In genomic region chr17:48228720-48229119, GRCh38 we compare ENCODE assay signal across 16 cellular contexts.
DNase-seq lines count a peak whose midpoint lies in the region; ATAC-seq, FAIRE-seq and TF ChIP-seq lines count a peak whose summit lies in the region.
"Had no signal": no experiment of that assay in that cellular context is flagged by ENCODE, and none has a peak within 500 bp of the region (broad histone marks: within the 10 kb centered on the region; RNA-seq: fewer than 3 reads in every experiment).

No MANE protein-coding gene starts in this region.

- H3K56ac ChIP-seq in H1 (replicated peaks; ENCODE audit: insufficient read length, low read depth, low read length) = no peak overlapping the region

- POLR2A ChIA-PET in H1 (lab: Charles Lee; ENCODE audit: partially characterized antibody) = interaction anchor here (1.1 kb wide), 1 partner anchor 12 kb away, joined by 3 read pairs; no protein-coding TSS in a partner anchor

- H2AK5ac ChIP-seq in H1 (ENCODE audit: low read depth, low read length) = no peak overlapping the region

- intact Hi-C loops in left colon (cut with DNase I, micrococcal nuclease) = no loop called here

- no peak overlapping the region for H4K5ac ChIP-seq in H1 (ENCODE audit: insufficient read length, low read depth, low read length)

- H2AFZ ChIP-seq in H1 (ENCODE audit: low read length) = no peak overlapping the region

- no peaks in the 10 kb centered on the region for H3K79me1 ChIP-seq in H1 (ENCODE audit: low read depth, low read length)

- H3K23ac ChIP-seq in H1 (ENCODE audit: insufficient read length) = no peak overlapping the region

- no peak overlapping the region for H2BK20ac ChIP-seq in H1 (ENCODE audit: low read length)

- no peak overlapping the region for H3K27ac ChIP-seq in H1 (ENCODE audit: low read depth, low read length)
- H3K27ac ChIP-seq: left lung, thoracic aorta had no signal

- no peak overlapping the region for H3K4me2 ChIP-seq in H1 (ENCODE audit: insufficient read depth in 1 of 2, low read depth in 2 of 2, low read length in 2 of 2)

- no peaks in the 10 kb centered on the region for H3K23me2 ChIP-seq in H1 (ENCODE audit: low read depth, low read length)

- DNase-seq in BE2C (peak; percentile 12), GM12864 (ENCODE audit: low read depth) (no peak), NCI-H69 (lab: John Stamatoyannopoulos, UW) (peak; percentile 51), H1 (ENCODE audit: low read depth in 1 of 2, low spot score in 2 of 2) (peak; percentile 9 to 60), left colon (no peak), NCI-H1930 (lab: John Stamatoyannopoulos, UW) (no peak)
- no peak for DNase-seq in activated effector memory CD4-positive, alpha-beta T cell treated with anti-CD3 and anti-CD28 coated beads, Interleukin-2, amount 50 U/mL, for 16 hours
- DNase-seq: activated CD8-positive, alpha-beta memory T cell treated with anti-CD3 and anti-CD28 coated beads for 24 hours; KBM-7; left lung; NCI-H1436; NCI-H446 treated with DMSO at 0.1 percent for 48 hours; stimulated activated CD4-positive, alpha-beta T cell treated with anti-CD3 and anti-CD28 coated beads, Interleukin-4, amount 100 ng/mL, for 4 hours; SW 1271 had no signal

- H3K27me3 ChIP-seq in BE2C = peaks cover 81% of the 10 kb centered on the region
- H3K27me3 ChIP-seq in H1 (replicated peaks in 1 of 4; ENCODE audit: control insufficient read depth in 3 of 4, extremely low read depth in 1 of 4, insufficient read depth in 3 of 4, low read length in 3 of 4) = peaks cover 0 to 2% (median 0%) of the 10 kb centered on the region in 4 experiments; a peak in 1 of 7 replicates

- ATAC-seq in GM21526 (IDR thresholded peaks at IDR 0.05; ENCODE audit: low FRiP score, unreplicated experiment) (no peak), left colon (no peak)
- ATAC-seq: left lung had no signal

- no peak overlapping the region for H3K18ac ChIP-seq in H1 (ENCODE audit: extremely low read depth, low read length)

- WGBS in H1 (ENCODE audit: extremely low coverage in 1 of 2, insufficient coverage in 1 of 2, insufficient read length in 1 of 2, insufficient replicate concordance in 2 of 2, low coverage in 1 of 2, low lambda C conversion rate in 2 of 2, missing lambda C conversion rate in 1 of 2), 2 experiments = 56% methylated on average over 1 of the region's 1 CpG; no CpG with 5 or more reads in 1 of the 2 experiments

- peak; percentile 68 for FAIRE-seq in H1 (lab: Jason Lieb, UNC)

- H3K4ac ChIP-seq in H1 (replicated peaks; ENCODE audit: insufficient read length, low read depth, low read length) = no peak overlapping the region

- no peak for TF ChIP-seq EP300 in H1 (IDR thresholded peaks at IDR 0.05; ENCODE audit: borderline replicate concordance in 1 of 2, low read depth in 2 of 2, low read length in 2 of 2)

- H3K4me1 ChIP-seq in BE2C (no peaks in the 10 kb centered on the region), H1 (replicated peaks in 1 of 4; ENCODE audit: control insufficient read depth in 3 of 4, insufficient read depth in 4 of 4, low read length in 3 of 4) (peaks cover 0 to 7% (median 3%) of the 10 kb centered on the region in 4 experiments; a peak in 3 of 7 replicates)
- H3K4me1 ChIP-seq: left lung had no signal

- no peak overlapping the region for H4K8ac ChIP-seq in H1 (ENCODE audit: extremely low read depth, insufficient read depth, low read length)

- peak; percentile 39 for TF ChIP-seq CTCF in BE2C (IDR thresholded peaks at IDR 0.05; ENCODE audit: low read depth, low read length)
- TF ChIP-seq CTCF in GM12864 (IDR thresholded peaks at IDR 0.05; ENCODE audit: low read depth, low read length, missing control alignments) = peak; percentile 40
- TF ChIP-seq CTCF in H1 (IDR thresholded peaks at IDR 0.05; ENCODE audit: control extremely low read depth in 1 of 3, insufficient read depth in 1 of 3, low read depth in 1 of 3, low read length in 3 of 3) = peak; percentile 73 to 90 (median 75)

- H3K9me3 ChIP-seq in BE2C (no peaks in the 10 kb centered on the region), H1 (ENCODE audit: insufficient read depth in 2 of 2, low read depth in 1 of 2, low read length in 1 of 2) (no peaks in the 10 kb centered on the region)
- H3K9me3 ChIP-seq: left lung, thoracic aorta had no signal

- no peak overlapping the region for H3K9ac ChIP-seq in H1 (replicated peaks in 1 of 4; ENCODE audit: extremely low read depth in 1 of 4, low read depth in 3 of 4, low read length in 3 of 4)

- H4K20me1 ChIP-seq in H1 (replicated peaks in 1 of 2; ENCODE audit: control insufficient read depth in 1 of 2, insufficient read depth in 2 of 2, low read length in 2 of 2) = no peaks in the 10 kb centered on the region

- no peak overlapping the region for H2BK15ac ChIP-seq in H1 (ENCODE audit: low read length)

- no peaks in the 10 kb centered on the region for H3K79me2 ChIP-seq in H1 (ENCODE audit: control insufficient read depth in 1 of 2, insufficient read depth in 2 of 2, low read length in 2 of 2)

- no peak overlapping the region for H2BK120ac ChIP-seq in H1 (replicated peaks; ENCODE audit: low read depth, low read length)

- no peak overlapping the region for H2BK12ac ChIP-seq in H1 (ENCODE audit: low read depth, low read length)

- no peak for TF ChIP-seq POLR2A in H1 (IDR thresholded peaks at IDR 0.05; ENCODE audit: control extremely low read depth in 1 of 2, low read depth in 2 of 2, low read length in 2 of 2)

- no peak overlapping the region for H3K14ac ChIP-seq in H1 (ENCODE audit: insufficient read length)

- H3K36me3 ChIP-seq in BE2C (no peaks in the 10 kb centered on the region), H1 (ENCODE audit: control insufficient read depth in 2 of 4, insufficient read depth in 4 of 4, low read length in 3 of 4) (no peaks in the 10 kb centered on the region)
- H3K36me3 ChIP-seq: left lung, thoracic aorta had no signal

- no peak overlapping the region for H3K4me3 ChIP-seq in BE2C (ENCODE audit: low read depth, low read length)
- H3K4me3 ChIP-seq in GM12864 (ENCODE audit: low read depth, low read length) = no peak overlapping the region
- H3K4me3 ChIP-seq in H1 (ENCODE audit: extremely low read depth in 1 of 4, insufficient read depth in 2 of 4, low read depth in 3 of 4, low read length in 4 of 4) = no peak overlapping the region
- H3K4me3 ChIP-seq: left lung, thoracic aorta had no signal

- CTCF ChIA-PET in H1 (lab: Charles Lee; ENCODE audit: partially characterized antibody) = interaction anchor here (0.5 to 5.9 kb wide), 43 partner anchors 8 to 364 kb away, joined by 3 to 61 read pairs (median 4); partner anchors contain the start of gene HOXB5

- H2BK5ac ChIP-seq in H1 (ENCODE audit: low read depth, low read length) = no peak overlapping the region

- no peak overlapping the region for H4K91ac ChIP-seq in H1 (replicated peaks; ENCODE audit: insufficient read length, low read length)

- peak; percentile 30 to 54; a peak in 3 of 4 replicates for TF ChIP-seq RAD21 in H1 (IDR thresholded peaks at IDR 0.05 in 1 of 2, conservative IDR thresholded peaks at IDR 0.05 in 1 of 2; ENCODE audit: low read depth in 2 of 2, low read length in 2 of 2)

TF ChIP-seq in H1, 55 proteins besides CTCF, POLR2A, EP300 and RAD21 (continues in another document):
- TF ChIP-seq CEBPB (IDR thresholded peaks at IDR 0.05; ENCODE audit: low read depth, low read length) = no peak
- no peak for TF ChIP-seq JUND (IDR thresholded peaks at IDR 0.05; ENCODE audit: low read length)
- TF ChIP-seq KDM1A (IDR thresholded peaks at IDR 0.05; ENCODE audit: borderline replicate concordance, low read length) = no peak
- no peak for TF ChIP-seq CBX8 (IDR thresholded peaks at IDR 0.05; ENCODE audit: borderline replicate concordance, low read depth, low read length)
- TF ChIP-seq CHD2 (IDR thresholded peaks at IDR 0.05; ENCODE audit: low read length) = no peak
- no peak for TF ChIP-seq CBX5 (IDR thresholded peaks at IDR 0.05; ENCODE audit: low read depth, low read length)
- TF ChIP-seq CHD1 (IDR thresholded peaks at IDR 0.05; ENCODE audit: low read depth, low read length) = no peak

Comparison
In these comparisons a context has a peak if more than half of its experiments do, and no peak if none do; other contexts are left out.
1. DNase-seq: peak in BE2C (single experiment), NCI-H69 (single experiment) and H1 (2 of 2); none in GM12864 (single experiment), left colon (0 of 2), NCI-H1930 (0 of 2) and activated effector memory CD4-positive, alpha-beta T cell treated with anti-CD3 and anti-CD28 coated beads, Interleukin-2, amount 50 U/mL, for 16 hours (single experiment).
2. Peak in every context shown above with its lines, with median percentiles within 50 percentile points of each other: CTCF ChIP-seq.